ENCODE assay signal across 10 cellular contexts in genomic region chr16:68786685-68787418, GRCh38. TPM values are rescaled to one million over a fixed set of nuclear protein-coding genes. Genes with fewer than 3 reads are reported as not detected.
DNase-seq lines count a peak whose midpoint lies in the region; ATAC-seq and TF ChIP-seq lines count a peak whose summit lies in the region.
"Had no signal": no experiment of that assay in that cellular context is flagged by ENCODE, and none has a peak within 500 bp of the region (broad histone marks: within the 10 kb centered on the region; RNA-seq: fewer than 3 reads in every experiment).

No MANE protein-coding gene starts in this region.

- H3K9me3 ChIP-seq in MG63, result no peaks in the 10 kb centered on the region

- H3K4me3 Mint-ChIP-seq in glutamatergic neuron (ENCODE audit: unreplicated experiment), result no peak overlapping the region
- H3K4me3 Mint-ChIP-seq: stimulated activated naive CD8-positive, alpha-beta T cell treated with anti-CD3 and anti-CD28 coated beads, Interleukin-15, Interleukin-2, amounts not matched to agents 100 ng/mL and 50 ng/mL, for 24 hours had no signal

- no peaks in the 10 kb centered on the region for H3K36me3 Mint-ChIP-seq in glutamatergic neuron (ENCODE audit: unreplicated experiment)

- no peaks in the 10 kb centered on the region for H3K27me3 Mint-ChIP-seq in glutamatergic neuron (ENCODE audit: unreplicated experiment)

- H3K4me1 Mint-ChIP-seq in glutamatergic neuron (ENCODE audit: low read depth, unreplicated experiment), result no peaks in the 10 kb centered on the region

- H3K4me3 ChIP-seq in MG63, result no peak overlapping the region

- peaks cover 4% of the 10 kb centered on the region for H3K9me3 Mint-ChIP-seq in glutamatergic neuron (ENCODE audit: unreplicated experiment)
- H3K9me3 Mint-ChIP-seq: stimulated activated naive CD8-positive, alpha-beta T cell treated with anti-CD3 and anti-CD28 coated beads, Interleukin-15, Interleukin-2, amounts not matched to agents 100 ng/mL and 50 ng/mL, for 24 hours had no signal

- no peak for TF ChIP-seq CTCF in glutamatergic neuron (IDR thresholded peaks at IDR 0.05; ENCODE audit: partially characterized antibody, unreplicated experiment)

- no peaks in the 10 kb centered on the region for H3K27me3 ChIP-seq in MG63

- no peak for ATAC-seq in GM21737 (IDR thresholded peaks at IDR 0.05; ENCODE audit: unreplicated experiment)

- H3K36me3 ChIP-seq in MG63, result no peaks in the 10 kb centered on the region

- DNase-seq in MG63, result peak; percentile 15
- DNase-seq in SHP77 treated with DMSO at 0.1 percent for 48 hours (lab: John Stamatoyannopoulos, UW), result peak; percentile 58
- DNase-seq in iris pigment epithelial cell (ENCODE audit: low read depth), result peak; percentile 78
- peak; percentile 98 for DNase-seq in superior temporal gyrus (ENCODE audit: extremely low spot score)
- DNase-seq in glutamatergic neuron, result no peak
- DNase-seq in T-helper 9 cell, result no peak
- no peak for DNase-seq in stimulated activated CD8-positive, alpha-beta memory T cell treated with anti-CD3 and anti-CD28 coated beads, Interleukin-4, amount 100 ng/mL, for 48 hours
- DNase-seq: NCI-H446 treated with DMSO at 0.1 percent for 48 hours had no signal

- H3K27ac Mint-ChIP-seq in glutamatergic neuron (ENCODE audit: unreplicated experiment), result no peak overlapping the region
- H3K27ac Mint-ChIP-seq: stimulated activated naive CD8-positive, alpha-beta T cell treated with anti-CD3 and anti-CD28 coated beads, Interleukin-15, Interleukin-2, amounts not matched to agents 100 ng/mL and 50 ng/mL, for 24 hours had no signal

RNA-seq across cellular contexts. Expression of gene CDH1, which starts 49.8 kb away (rescaled TPM):
- not detected in 2 replicates for total RNA-seq in MG63 (2014; rRNA removed; shearing (Covaris generic); ENCODE audit: low replicate concordance)
- total RNA-seq in glutamatergic neuron (ENCODE audit: unreplicated experiment), result 1.9 TPM

RNA-seq across cellular contexts. Expression of gene TANGO6, which starts 56.5 kb away (rescaled TPM):
- 10.8 and 17.3 TPM in 2 replicates for total RNA-seq in MG63 (2014; rRNA removed; shearing (Covaris generic); ENCODE audit: low replicate concordance)
- total RNA-seq in glutamatergic neuron (ENCODE audit: unreplicated experiment), result 16.1 TPM

Comparison
In these comparisons a context has a peak if more than half of its experiments do, and no peak if none do; other contexts are left out.
1. DNase-seq: peak in MG63 (single experiment), SHP77 treated with DMSO at 0.1 percent for 48 hours (single experiment), iris pigment epithelial cell (single experiment) and superior temporal gyrus (single experiment); none in glutamatergic neuron (single experiment), T-helper 9 cell (single experiment) and stimulated activated CD8-positive, alpha-beta memory T cell treated with anti-CD3 and anti-CD28 coated beads, Interleukin-4, amount 100 ng/mL, for 48 hours (single experiment).